ENCODE assay signal across 21 cellular contexts in the genomic region with DNA sequence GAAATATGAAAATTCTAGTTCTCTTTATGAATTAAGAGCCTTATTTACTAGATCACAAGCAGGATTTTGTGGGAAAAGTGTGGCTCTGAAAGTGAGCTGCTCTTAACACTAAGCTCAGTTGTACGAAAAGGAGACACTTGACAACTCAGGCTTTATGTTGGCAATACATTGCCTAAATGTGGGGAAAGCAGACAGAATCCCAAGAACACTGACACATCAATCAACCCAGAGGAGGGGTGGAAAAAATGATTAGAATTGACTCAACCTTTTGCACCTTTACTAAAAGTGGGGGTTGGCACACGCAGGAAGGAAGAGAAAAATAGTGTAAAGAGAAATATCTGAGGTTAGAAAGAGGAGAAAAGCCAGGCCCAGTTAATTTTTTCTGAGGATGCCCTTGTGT.
A peak's percentile ranks its signal among the peaks of the same experiment; 100 is the strongest.
DNase-seq lines count a peak whose midpoint lies in the region; ATAC-seq, FAIRE-seq and TF ChIP-seq lines count a peak whose summit lies in the region.
"Had no signal": no experiment of that assay in that cellular context is flagged by ENCODE, and none has a peak within 500 bp of the region (broad histone marks: within the 10 kb centered on the region; RNA-seq: fewer than 3 reads in every experiment).

No MANE protein-coding gene starts in this region.

- no peak overlapping the region for H2BK120ac ChIP-seq in H9 (ENCODE audit: low read depth, low read length, poor library complexity, severe bottlenecking)

- no peak overlapping the region for H3T11ph ChIP-seq in H9 (ENCODE audit: low read length)

- no peak overlapping the region for H3K56ac ChIP-seq in H9 (ENCODE audit: insufficient read length, low read depth, low read length)

- H2BK15ac ChIP-seq in H9 (ENCODE audit: low read depth, low read length) = no peak overlapping the region

- TF ChIP-seq POLR2A in GM12892 (IDR thresholded peaks at IDR 0.05; ENCODE audit: low read depth, low read length) = no peak

- H3K23me2 ChIP-seq in H9 (ENCODE audit: insufficient read length, low read depth, low read length, poor library complexity, severe bottlenecking) = no peaks in the 10 kb centered on the region

- H3K14ac ChIP-seq in H9 (ENCODE audit: insufficient read depth, low read length) = no peak overlapping the region

- no peak overlapping the region for H3K18ac ChIP-seq in H9 (ENCODE audit: insufficient read length, low read depth, low read length)

- no peak overlapping the region for H3K4me3 Mint-ChIP-seq in activated CD4-positive, alpha-beta T cell treated with anti-CD3 and anti-CD28 coated beads for 36 hours
- peak overlapping the region; percentile 25 for H3K4me3 Mint-ChIP-seq in activated T-helper 1 cell treated with anti-CD3 and anti-CD28 coated beads, Interleukin-12 subunit alpha, Interleukin-12 subunit beta, Interleukin-2, Interleukin-4 antibody, amounts not matched to agents 30 ng/mL and 10 ng/mL and 1 ng/mL, durations not matched to agents 14 hours and 24 hours and 36 hours
- H3K4me3 Mint-ChIP-seq in natural killer cell (peak overlapping the region; percentile 47), H9 (no peak overlapping the region)

- H3K27ac Mint-ChIP-seq in activated CD4-positive, alpha-beta T cell treated with anti-CD3 and anti-CD28 coated beads for 36 hours = peak overlapping the region; percentile 27
- H3K27ac Mint-ChIP-seq in activated T-helper 1 cell treated with anti-CD3 and anti-CD28 coated beads, Interleukin-12 subunit alpha, Interleukin-12 subunit beta, Interleukin-2, Interleukin-4 antibody, amounts not matched to agents 30 ng/mL and 10 ng/mL and 1 ng/mL, durations not matched to agents 14 hours and 24 hours and 36 hours = peak overlapping the region; percentile 87
- H3K27ac Mint-ChIP-seq in natural killer cell = no peak overlapping the region
- H3K27ac Mint-ChIP-seq in H9 = no peak overlapping the region

- CTCF ChIA-PET in activated CD4-positive, alpha-beta T cell treated with anti-CD3 and anti-CD28 coated beads for 36 hours (lab: Charles Lee) = no interaction called here

- no peak overlapping the region for H3K9ac ChIP-seq in H9 (ENCODE audit: extremely low read depth, insufficient read length, low read length)

- no peaks in the 10 kb centered on the region for H4K20me1 ChIP-seq in H9 (ENCODE audit: control insufficient read depth, insufficient read depth, insufficient read length)

- H4K5ac ChIP-seq in H9 (ENCODE audit: insufficient read length, low read depth, low read length) = no peak overlapping the region

- H3K9me3 Mint-ChIP-seq in activated CD4-positive, alpha-beta T cell treated with anti-CD3 and anti-CD28 coated beads for 36 hours (ENCODE audit: low read depth) = no peaks in the 10 kb centered on the region
- no peaks in the 10 kb centered on the region for H3K9me3 Mint-ChIP-seq in activated T-helper 1 cell treated with anti-CD3 and anti-CD28 coated beads, Interleukin-12 subunit alpha, Interleukin-12 subunit beta, Interleukin-2, Interleukin-4 antibody, amounts not matched to agents 30 ng/mL and 10 ng/mL and 1 ng/mL, durations not matched to agents 14 hours and 24 hours and 36 hours
- H3K9me3 Mint-ChIP-seq in natural killer cell (no peaks in the 10 kb centered on the region), H9 (peaks cover 69 to 73% of the 10 kb centered on the region in 2 experiments)

- DNase-seq in activated CD4-positive, alpha-beta T cell treated with anti-CD3 and anti-CD28 coated beads for 36 hours = no peak
- no peak for DNase-seq in activated CD4-positive, alpha-beta T cell treated with anti-CD3 and anti-CD28 coated beads for 4 hours
- DNase-seq in GM12892 (ENCODE audit: insufficient read length) (no peak), natural killer cell (no peak), H9 (no peak), cortex of kidney (lab: John Stamatoyannopoulos, UW) (no peak), hypothalamus (lab: John Stamatoyannopoulos, UW) (no peak)
- DNase-seq in activated T-helper 1 cell treated with anti-CD3 and anti-CD28 coated beads, Interleukin-12 subunit alpha, Interleukin-12 subunit beta, Interleukin-2, Interleukin-4 antibody, amounts not matched to agents 30 ng/mL and 10 ng/mL and 1 ng/mL, durations not matched to agents 14 hours and 24 hours and 36 hours (ENCODE audit: low spot score) = no peak
- DNase-seq: COR-L47; DMS153; EL; MV-4-11; NCI-H146; NCI-H2081 treated with DMSO at 0.1 percent for 48 hours; NCI-H226; NCI-H526 treated with DMSO at 0.1 percent for 48 hours; NK-92 treated with Interleukin-12 subunit alpha and Interleukin-12 subunit beta, amount 100 ng/mL, for 24 hours; PC-9 had no signal

- H3K79me1 ChIP-seq in H9 (ENCODE audit: insufficient read depth, low read depth, low read length, poor library complexity, severe bottlenecking) = no peaks in the 10 kb centered on the region

- no peak overlapping the region for H2AFZ ChIP-seq in H9 (ENCODE audit: low read length)
- H2AFZ ChIP-seq: PC-9 had no signal

- no peak overlapping the region for H2AK5ac ChIP-seq in H9 (ENCODE audit: insufficient read length, low read length)

- no CpG with 5 or more reads among the region's 2 CpGs for WGBS in H9 (ENCODE audit: extremely low coverage, insufficient read length, low lambda C conversion rate)

- FAIRE-seq in GM12892 (lab: Jason Lieb, UNC) = peak; percentile 85
- FAIRE-seq: A204.1, HTR-8/SVneo had no signal

- no peak overlapping the region for H3K27ac ChIP-seq in H9 (ENCODE audit: insufficient read length, low read depth, low read length)
- H3K27ac ChIP-seq: C4-2B, PC-9 had no signal

- H4K91ac ChIP-seq in H9 (ENCODE audit: insufficient read length, low read depth, low read length) = no peak overlapping the region

- H3K4me1 Mint-ChIP-seq in activated CD4-positive, alpha-beta T cell treated with anti-CD3 and anti-CD28 coated beads for 36 hours = peaks cover 21% of the 10 kb centered on the region
- H3K4me1 Mint-ChIP-seq in activated T-helper 1 cell treated with anti-CD3 and anti-CD28 coated beads, Interleukin-12 subunit alpha, Interleukin-12 subunit beta, Interleukin-2, Interleukin-4 antibody, amounts not matched to agents 30 ng/mL and 10 ng/mL and 1 ng/mL, durations not matched to agents 14 hours and 24 hours and 36 hours (ENCODE audit: low read depth) = peaks cover 43% of the 10 kb centered on the region
- H3K4me1 Mint-ChIP-seq in natural killer cell (peaks cover 18 to 22% of the 10 kb centered on the region in 2 donors), H9 (no peaks in the 10 kb centered on the region)

- intact Hi-C loops in activated CD4-positive, alpha-beta T cell treated with anti-CD3 and anti-CD28 coated beads for 36 hours (cut with DNase I, micrococcal nuclease) = loop anchor here (5.0 kb wide), 2 partner anchors 63 to 88 kb away; partner anchors contain the start of genes CHST7 (in 1 of the 2) and ZNF674 (in 1 of the 2)
- intact Hi-C loops in activated T-helper 1 cell treated with anti-CD3 and anti-CD28 coated beads, Interleukin-12 subunit alpha, Interleukin-12 subunit beta, Interleukin-2, Interleukin-4 antibody, amounts not matched to agents 30 ng/mL and 10 ng/mL and 1 ng/mL, durations not matched to agents 14 hours and 24 hours and 36 hours (cut with micrococcal nuclease) = no loop called here
- intact Hi-C loops in natural killer cell (cut with micrococcal nuclease) = loop anchor here (5.0 kb wide), 1 partner anchor 63 kb away; the partner anchor contains the start of gene CHST7

- POLR2A ChIA-PET in activated CD4-positive, alpha-beta T cell treated with anti-CD3 and anti-CD28 coated beads for 36 hours (lab: Charles Lee) = no interaction called here

- no peak overlapping the region for H2BK12ac ChIP-seq in H9 (ENCODE audit: insufficient read length, low read depth, low read length)

- no peaks in the 10 kb centered on the region for H3K79me2 ChIP-seq in H9 (ENCODE audit: insufficient read depth, low read length)

- no peak overlapping the region for H3K4me2 ChIP-seq in H9 (ENCODE audit: insufficient read depth, insufficient read length, low read length)
- H3K4me2 ChIP-seq: PC-9 had no signal

- TF ChIP-seq CTCF in natural killer cell (IDR thresholded peaks at IDR 0.05) = no peak
- no peak for TF ChIP-seq CTCF in H9 (conservative IDR thresholded peaks at IDR 0.05)

- H3K9me3 ChIP-seq in H9 (ENCODE audit: control insufficient read depth, low read depth, low read length) = peaks cover 33% of the 10 kb centered on the region

- H4K8ac ChIP-seq in H9 (replicated peaks; ENCODE audit: insufficient read length, low read depth, low read length) = no peak overlapping the region

- H3K36me3 Mint-ChIP-seq in activated CD4-positive, alpha-beta T cell treated with anti-CD3 and anti-CD28 coated beads for 36 hours (ENCODE audit: low read depth) = peaks cover 22% of the 10 kb centered on the region
- peaks cover 26% of the 10 kb centered on the region for H3K36me3 Mint-ChIP-seq in activated T-helper 1 cell treated with anti-CD3 and anti-CD28 coated beads, Interleukin-12 subunit alpha, Interleukin-12 subunit beta, Interleukin-2, Interleukin-4 antibody, amounts not matched to agents 30 ng/mL and 10 ng/mL and 1 ng/mL, durations not matched to agents 14 hours and 24 hours and 36 hours (ENCODE audit: low read depth)
- no peaks in the 10 kb centered on the region for H3K36me3 Mint-ChIP-seq in natural killer cell
- peaks cover 0 to 28% (median 18%) of the 10 kb centered on the region in 3 experiments; a peak in 5 of 7 replicates for H3K36me3 Mint-ChIP-seq in H9 (ENCODE audit: insufficient read depth in 1 of 3, low read depth in 3 of 3)

- ATAC-seq in activated CD4-positive, alpha-beta T cell treated with anti-CD3 and anti-CD28 coated beads for 36 hours = peak; percentile 66
- no peak for ATAC-seq in natural killer cell

- no peak overlapping the region for H3K4ac ChIP-seq in H9 (ENCODE audit: low read depth, low read length)

- no peaks in the 10 kb centered on the region; the same call in 1 of the 2 replicates for H3K27me3 ChIP-seq in H9 (ENCODE audit: insufficient read depth, low read length)

- H3K4me1 ChIP-seq in H9 (ENCODE audit: insufficient read depth, low read length) = no peaks in the 10 kb centered on the region

- no peak overlapping the region for H3K23ac ChIP-seq in H9 (ENCODE audit: insufficient read length, low read depth, low read length)

- H3K27me3 Mint-ChIP-seq in activated CD4-positive, alpha-beta T cell treated with anti-CD3 and anti-CD28 coated beads for 36 hours = no peaks in the 10 kb centered on the region
- H3K27me3 Mint-ChIP-seq in activated T-helper 1 cell treated with anti-CD3 and anti-CD28 coated beads, Interleukin-12 subunit alpha, Interleukin-12 subunit beta, Interleukin-2, Interleukin-4 antibody, amounts not matched to agents 30 ng/mL and 10 ng/mL and 1 ng/mL, durations not matched to agents 14 hours and 24 hours and 36 hours (ENCODE audit: insufficient read depth) = no peaks in the 10 kb centered on the region
- H3K27me3 Mint-ChIP-seq in natural killer cell (ENCODE audit: low read depth in 2 of 2) (peaks cover 9 to 50% of the 10 kb centered on the region in 2 donors), H9 (ENCODE audit: low read depth) (no peaks in the 10 kb centered on the region)

- H2BK20ac ChIP-seq in H9 (ENCODE audit: low read depth, low read length, poor library complexity, severe bottlenecking) = no peak overlapping the region

- H2BK5ac ChIP-seq in H9 (ENCODE audit: insufficient read length, low read length) = no peak overlapping the region

Comparison
In these comparisons a context has a peak if more than half of its experiments do, and no peak if none do; other contexts are left out.
1. H3K27ac Mint-ChIP-seq: peak in activated CD4-positive, alpha-beta T cell treated with anti-CD3 and anti-CD28 coated beads for 36 hours (single experiment) and activated T-helper 1 cell treated with anti-CD3 and anti-CD28 coated beads, Interleukin-12 subunit alpha, Interleukin-12 subunit beta, Interleukin-2, Interleukin-4 antibody, amounts not matched to agents 30 ng/mL and 10 ng/mL and 1 ng/mL, durations not matched to agents 14 hours and 24 hours and 36 hours (single experiment); none in natural killer cell (0 of 2) and H9 (0 of 3).
2. H3K4me3 Mint-ChIP-seq: peak in activated T-helper 1 cell treated with anti-CD3 and anti-CD28 coated beads, Interleukin-12 subunit alpha, Interleukin-12 subunit beta, Interleukin-2, Interleukin-4 antibody, amounts not matched to agents 30 ng/mL and 10 ng/mL and 1 ng/mL, durations not matched to agents 14 hours and 24 hours and 36 hours (single experiment) and natural killer cell (single experiment); none in activated CD4-positive, alpha-beta T cell treated with anti-CD3 and anti-CD28 coated beads for 36 hours (single experiment) and H9 (0 of 2).